Comparison of ENCODE assay signal across 1 cellular context in genomic region chr16:57138281-57138935, GRCh38.
TF ChIP-seq lines count a peak whose summit lies in the region.

No MANE protein-coding gene starts in this region.

TF ChIP-seq in H1, 55 proteins besides CTCF, POLR2A, EP300 and RAD21:
- TF ChIP-seq E2F6 (IDR thresholded peaks at IDR 0.05) (no peak), SP1 (IDR thresholded peaks at IDR 0.05; ENCODE audit: low read depth, low read length) (no peak), BCL11A (IDR thresholded peaks at IDR 0.05; ENCODE audit: low read depth in 2 of 2, low read length in 2 of 2) (no peak), POLR2AphosphoS5 (IDR thresholded peaks at IDR 0.05; ENCODE audit: low read depth, low read length) (no peak), EGR1 (IDR thresholded peaks at IDR 0.05; ENCODE audit: borderline replicate concordance, low read depth, low read length) (no peak), KDM5A (IDR thresholded peaks at IDR 0.05; ENCODE audit: low read length) (no peak), TBP (IDR thresholded peaks at IDR 0.05; ENCODE audit: low read depth, low read length) (no peak), NANOG (IDR thresholded peaks at IDR 0.05; ENCODE audit: insufficient read depth, low read depth, low read length, poor library complexity, severe bottlenecking) (no peak), ASH2L (IDR thresholded peaks at IDR 0.05; ENCODE audit: low read length) (no peak), MAX (IDR thresholded peaks at IDR 0.05) (no peak), SRF (IDR thresholded peaks at IDR 0.05; ENCODE audit: low read depth, low read length) (no peak)
